ENCODE assay signal across 30 cellular contexts in the genomic region with DNA sequence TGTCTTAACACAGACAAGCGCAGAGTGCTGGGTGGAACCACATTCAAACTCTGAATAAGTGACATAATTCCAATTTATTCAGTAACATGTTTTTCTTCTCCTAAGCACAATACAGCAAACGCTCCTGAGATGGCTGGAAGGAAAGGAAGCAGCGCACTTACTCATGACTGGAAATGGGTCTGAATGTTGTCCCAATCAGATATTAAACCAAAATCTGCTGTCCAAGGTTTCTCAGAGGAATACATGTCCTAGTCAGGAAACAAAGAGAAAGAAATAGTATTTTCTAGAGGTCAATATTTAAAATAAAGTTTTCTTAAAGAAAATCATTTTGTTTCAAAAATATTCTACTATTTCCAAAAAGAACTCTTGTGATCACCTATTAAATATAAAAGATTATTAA.
"Had no signal": no experiment of that assay in that cellular context is flagged by ENCODE, and none has a peak within 500 bp of the region (broad histone marks: within the 10 kb centered on the region; RNA-seq: fewer than 3 reads in every experiment).

No MANE protein-coding gene starts in this region.

- H3K4me3 ChIP-seq: left ventricle myocardium inferior, lung, neural progenitor cell, right atrium auricular region, right lobe of liver, smooth muscle cell, stomach, testis, thyroid gland, transverse colon, upper lobe of left lung, vagina had no signal

- H3K4me1 Mint-ChIP-seq: immature natural killer cell, natural killer cell had no signal

- ATAC-seq: left colon; natural killer cell; right lobe of liver; stimulated activated naive B cell treated with anti-CD40 and anti-IgM and Interleukin-4, amounts not matched to agents 10 μg/mL and 1 μg/mL and 100 μg/mL, for 72 hours; stimulated activated naive CD8-positive, alpha-beta T cell treated with anti-CD3 and anti-CD28 coated beads, Interleukin-15, Interleukin-2, amounts not matched to agents 100 U/mL and 50 U/mL, for 24 hours had no signal

- H3K27ac Mint-ChIP-seq: immature natural killer cell; natural killer cell; neural progenitor cell; progenitor cell of endocrine pancreas; stimulated activated naive B cell treated with anti-CD40 and anti-IgM and Interleukin-4, amounts not matched to agents 10 μg/mL and 1 μg/mL and 100 μg/mL, for 72 hours had no signal

- H3K9me3 Mint-ChIP-seq: immature natural killer cell; natural killer cell; neural progenitor cell; stimulated activated naive B cell treated with anti-CD40 and anti-IgM and Interleukin-4, amounts not matched to agents 10 μg/mL and 1 μg/mL and 100 μg/mL, for 72 hours had no signal

- DNase-seq: hypothalamus; immature natural killer cell; kidney; left colon; left ventricle myocardium inferior; mesenchymal stem cell; naive B cell; natural killer cell; nephron progenitor cell; occipital lobe; right lobe of liver; stimulated activated CD4-positive, alpha-beta T cell treated with anti-CD3 and anti-CD28 coated beads, Interleukin-1b, Interleukin-23, amount 100 ng/mL, for 48 hours; stimulated activated CD4-positive, alpha-beta T cell treated with anti-CD3 and anti-CD28 coated beads, Interleukin-2, amount 100 ng/mL, for 48 hours; stimulated activated CD4-positive, alpha-beta T cell treated with anti-CD3 and anti-CD28 coated beads, Interleukin-4, amount 100 ng/mL, for 4 hours; stimulated activated CD8-positive, alpha-beta memory T cell treated with anti-CD3 and anti-CD28 coated beads, Interleukin-4, amount 100 ng/mL, for 48 hours; stimulated activated naive B cell treated with anti-CD40 and anti-IgM and Interleukin-4, amounts not matched to agents 10 μg/mL and 1 μg/mL and 100 μg/mL, for 72 hours; stimulated activated naive CD8-positive, alpha-beta T cell treated with anti-CD3 and anti-CD28 coated beads, Interleukin-15, Interleukin-2, amounts not matched to agents 100 U/mL and 50 U/mL, for 24 hours; stomach; testis; thyroid gland; transverse colon; upper lobe of left lung had no signal

- H3K9me3 ChIP-seq: left ventricle myocardium inferior, neutrophil, right atrium auricular region, right lobe of liver, stomach, testis, thyroid gland, transverse colon, upper lobe of left lung, vagina had no signal

- H3K27me3 ChIP-seq: neural progenitor cell, neutrophil, right atrium auricular region, right lobe of liver, stomach, testis, thyroid gland, transverse colon, upper lobe of left lung, vagina had no signal

- H3K27ac ChIP-seq: left ventricle myocardium inferior, neural progenitor cell, neutrophil, right atrium auricular region, right lobe of liver, stomach, testis, thyroid gland, transverse colon, upper lobe of left lung, vagina had no signal

- H3K27me3 Mint-ChIP-seq: naive B cell; progenitor cell of endocrine pancreas; stimulated activated naive B cell treated with anti-CD40 and anti-IgM and Interleukin-4, amounts not matched to agents 10 μg/mL and 1 μg/mL and 100 μg/mL, for 72 hours had no signal

- H3K4me1 ChIP-seq: testis had no signal

- H3K4me3 Mint-ChIP-seq: immature natural killer cell; natural killer cell; nephron progenitor cell; neural progenitor cell; stimulated activated naive B cell treated with anti-CD40 and anti-IgM and Interleukin-4, amounts not matched to agents 10 μg/mL and 1 μg/mL and 100 μg/mL, for 72 hours had no signal

- H3K36me3 Mint-ChIP-seq: immature natural killer cell, natural killer cell had no signal

- FAIRE-seq: islet of Langerhans, kidney had no signal

- H3K36me3 ChIP-seq: left ventricle myocardium inferior, neural progenitor cell, neutrophil, right atrium auricular region, right lobe of liver, stomach, thyroid gland, transverse colon, upper lobe of left lung, vagina had no signal
